Comparison of ENCODE assay signal across 20 cellular contexts in the genomic region with DNA sequence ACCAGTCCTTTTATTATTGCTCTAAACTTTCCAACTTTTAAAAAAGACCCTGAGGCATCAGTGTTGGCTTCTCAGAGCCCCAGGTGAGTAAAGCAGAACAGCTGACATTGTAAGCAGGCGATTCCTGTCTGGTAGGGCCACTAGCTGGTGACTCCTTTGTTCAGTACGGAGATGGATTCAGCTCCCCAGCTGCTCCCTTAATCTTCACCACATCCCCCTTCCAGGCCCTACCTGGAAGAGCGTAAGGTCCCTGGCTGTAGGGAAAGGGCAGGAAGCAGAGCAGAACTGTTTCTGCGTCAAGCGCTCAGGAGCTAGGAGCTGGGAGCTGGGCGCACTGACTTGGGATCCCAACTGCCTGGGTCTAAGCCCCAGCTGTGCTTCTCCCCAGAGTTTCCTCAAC.
DNase-seq lines count a peak whose midpoint lies in the region; ATAC-seq, FAIRE-seq and TF ChIP-seq lines count a peak whose summit lies in the region.
"Had no signal": no experiment of that assay in that cellular context is flagged by ENCODE, and none has a peak within 500 bp of the region (broad histone marks: within the 10 kb centered on the region; RNA-seq: fewer than 3 reads in every experiment).

No MANE protein-coding gene starts in this region.

- H3K4ac ChIP-seq in H1 (replicated peaks; ENCODE audit: insufficient read length, low read depth, low read length), result no peak overlapping the region
- H3K4ac ChIP-seq in mesendoderm (ENCODE audit: low read depth, low read length), result peak overlapping the region; percentile 98

- POLR2A ChIA-PET in H1 (lab: Charles Lee; ENCODE audit: partially characterized antibody), result interaction anchor here (1.3 to 1.6 kb wide), 2 partner anchors 8 to 197 kb away, joined by 3 read pairs; no protein-coding TSS in a partner anchor

- CTCF ChIA-PET in H1 (lab: Charles Lee; ENCODE audit: partially characterized antibody), result interaction anchor here (0.8 to 1.4 kb wide), 5 partner anchors 31 to 265 kb away, joined by 3 to 4 read pairs (median 3); no protein-coding TSS in a partner anchor

- H3K79me1 ChIP-seq in H1 (ENCODE audit: low read depth, low read length), result no peaks in the 10 kb centered on the region
- H3K79me1 ChIP-seq in mesendoderm (ENCODE audit: low read length), result no peaks in the 10 kb centered on the region

- H3K79me2 ChIP-seq in H1 (ENCODE audit: control insufficient read depth in 1 of 2, insufficient read depth in 2 of 2, low read length in 2 of 2) (no peaks in the 10 kb centered on the region), mesendoderm (ENCODE audit: control insufficient read depth, insufficient read depth, low read length) (no peaks in the 10 kb centered on the region), GM23248 (ENCODE audit: insufficient read depth) (no peaks in the 10 kb centered on the region)

- TF ChIP-seq POLR2A in H1 (IDR thresholded peaks at IDR 0.05; ENCODE audit: control extremely low read depth in 1 of 2, low read depth in 2 of 2, low read length in 2 of 2), result no peak

- in situ Hi-C loops in GM23248 (cut with MboI), result no loop called here

- H4K5ac ChIP-seq in H1 (ENCODE audit: insufficient read length, low read depth, low read length) (no peak overlapping the region), mesendoderm (ENCODE audit: low read length) (peak overlapping the region; percentile 78)

- peak; percentile 28 for FAIRE-seq in H1 (lab: Jason Lieb, UNC)
- FAIRE-seq: A549, GM12891, GM19239 had no signal

- no peak overlapping the region for H2BK20ac ChIP-seq in H1 (ENCODE audit: low read length)

- H2AFZ ChIP-seq in H1 (ENCODE audit: low read length) (peak overlapping the region; percentile 78), GM23248 (no peak overlapping the region)

- H2AK5ac ChIP-seq in H1 (ENCODE audit: low read depth, low read length) (no peak overlapping the region), mesendoderm (ENCODE audit: low read length) (peak overlapping the region; percentile 40)

- WGBS in H1 (ENCODE audit: extremely low coverage in 1 of 2, insufficient coverage in 1 of 2, insufficient read length in 1 of 2, insufficient replicate concordance in 2 of 2, low coverage in 1 of 2, low lambda C conversion rate in 2 of 2, missing lambda C conversion rate in 1 of 2), 2 experiments, result 43% methylated on average over 6 of the region's 6 CpGs; no CpG with 5 or more reads in 1 of the 2 experiments
- WGBS in mesendoderm (ENCODE audit: extremely low coverage, insufficient coverage, low lambda C conversion rate), result no CpG with 5 or more reads among the region's 6 CpGs
- 81 to 83% methylated on average over 6 of the region's 6 CpGs for WGBS in GM23248 (ENCODE audit: low coverage in 1 of 2, low lambda C conversion rate in 2 of 2, missing lambda C conversion rate in 2 of 2), 2 experiments

- no peak for TF ChIP-seq EP300 in H1 (IDR thresholded peaks at IDR 0.05; ENCODE audit: borderline replicate concordance in 1 of 2, low read depth in 2 of 2, low read length in 2 of 2)

- no peak overlapping the region; the same call in 1 of the 2 replicates for H2BK12ac ChIP-seq in H1 (ENCODE audit: low read depth, low read length)

- no peak overlapping the region for H2BK15ac ChIP-seq in H1 (ENCODE audit: low read length)
- H2BK15ac ChIP-seq in mesendoderm (replicated peaks; ENCODE audit: low read depth), result no peak overlapping the region

- H3K4me3 ChIP-seq in BLaER1 treated with 17β-estradiol and CSF1 and Interleukin-3, amounts not matched to agents 10 nM and 100 nM, result no peak overlapping the region
- H3K4me3 ChIP-seq in HUES48 (ENCODE audit: low read depth, low read length) (no peak overlapping the region), H1 (ENCODE audit: extremely low read depth in 1 of 4, insufficient read depth in 2 of 4, low read depth in 3 of 4, low read length in 4 of 4) (no peak overlapping the region), mesendoderm (ENCODE audit: low read length) (no peak overlapping the region), GM23248 (no peak overlapping the region)
- H3K4me3 ChIP-seq: A549 had no signal

- H3K27me3 ChIP-seq in BLaER1 treated with 17β-estradiol and CSF1 and Interleukin-3, amounts not matched to agents 10 nM and 100 nM, result no peaks in the 10 kb centered on the region
- H3K27me3 ChIP-seq in HUES48 (ENCODE audit: control insufficient read depth, insufficient read depth, low read length) (no peaks in the 10 kb centered on the region), H1 (replicated peaks in 1 of 4; ENCODE audit: control insufficient read depth in 3 of 4, extremely low read depth in 1 of 4, insufficient read depth in 3 of 4, low read length in 3 of 4) (no peaks in the 10 kb centered on the region), mesendoderm (ENCODE audit: insufficient read depth, low read length, poor library complexity) (no peaks in the 10 kb centered on the region), GM23248 (replicated peaks; ENCODE audit: insufficient read depth) (peaks cover 17% of the 10 kb centered on the region; the same call in 1 of the 2 replicates)

- H2BK5ac ChIP-seq in H1 (ENCODE audit: low read depth, low read length), result peak overlapping the region; percentile 79; the same call in 1 of the 2 replicates
- peak overlapping the region; percentile 97 for H2BK5ac ChIP-seq in mesendoderm (ENCODE audit: low read length)

- peaks cover 5 to 18% (median 16%) of the 10 kb centered on the region in 10 experiments; a peak in 18 of 20 replicates for H3K4me1 ChIP-seq in BLaER1 treated with 17β-estradiol and CSF1 and Interleukin-3, amounts not matched to agents 10 nM and 100 nM
- H3K4me1 ChIP-seq in HUES48 (ENCODE audit: control insufficient read depth, insufficient read depth, low read length) (peaks cover 53% of the 10 kb centered on the region), H1 (replicated peaks in 1 of 4; ENCODE audit: control insufficient read depth in 3 of 4, insufficient read depth in 4 of 4, low read length in 3 of 4) (peaks cover 6 to 9% (median 7%) of the 10 kb centered on the region in 4 experiments; a peak in 6 of 7 replicates), mesendoderm (ENCODE audit: control insufficient read depth, low read depth, low read length) (peaks cover 18% of the 10 kb centered on the region), GM23248 (ENCODE audit: insufficient read depth) (no peaks in the 10 kb centered on the region)
- H3K4me1 ChIP-seq: A549 had no signal

- no peaks in the 10 kb centered on the region for H3K36me3 ChIP-seq in BLaER1 treated with 17β-estradiol and CSF1 and Interleukin-3, amounts not matched to agents 10 nM and 100 nM
- no peaks in the 10 kb centered on the region for H3K36me3 ChIP-seq in HUES48 (ENCODE audit: control insufficient read depth, insufficient read depth, low read length)
- no peaks in the 10 kb centered on the region for H3K36me3 ChIP-seq in H1 (ENCODE audit: control insufficient read depth in 2 of 4, insufficient read depth in 4 of 4, low read length in 3 of 4)
- no peaks in the 10 kb centered on the region for H3K36me3 ChIP-seq in mesendoderm (ENCODE audit: control insufficient read depth, insufficient read depth, low read length)
- H3K36me3 ChIP-seq in GM23248 (ENCODE audit: low read depth), result no peaks in the 10 kb centered on the region

- no peaks in the 10 kb centered on the region for H3K9me3 ChIP-seq in BLaER1 treated with 17β-estradiol and CSF1 and Interleukin-3, amounts not matched to agents 10 nM and 100 nM (replicated peaks in 1 of 11)
- H3K9me3 ChIP-seq in HUES48 (ENCODE audit: control insufficient read depth, insufficient read depth, low read length) (no peaks in the 10 kb centered on the region), H1 (ENCODE audit: insufficient read depth in 2 of 2, low read depth in 1 of 2, low read length in 1 of 2) (no peaks in the 10 kb centered on the region), GM23248 (ENCODE audit: low read depth) (no peaks in the 10 kb centered on the region)
- H3K9me3 ChIP-seq: A549 had no signal

- H3K23ac ChIP-seq in H1 (ENCODE audit: insufficient read length) (no peak overlapping the region), mesendoderm (ENCODE audit: low read length) (peak overlapping the region; percentile 53)

- H3K14ac ChIP-seq in H1 (ENCODE audit: insufficient read length), result no peak overlapping the region

- H4K20me1 ChIP-seq in BLaER1 treated with 17β-estradiol and CSF1 and Interleukin-3, amounts not matched to agents 10 nM and 100 nM, result no peaks in the 10 kb centered on the region
- H4K20me1 ChIP-seq in H1 (replicated peaks in 1 of 2; ENCODE audit: control insufficient read depth in 1 of 2, insufficient read depth in 2 of 2, low read length in 2 of 2) (no peaks in the 10 kb centered on the region), GM23248 (ENCODE audit: insufficient read depth) (no peaks in the 10 kb centered on the region)

- no peak; a peak in 2 of 4 replicates for TF ChIP-seq RAD21 in H1 (IDR thresholded peaks at IDR 0.05 in 1 of 2, conservative IDR thresholded peaks at IDR 0.05 in 1 of 2; ENCODE audit: low read depth in 2 of 2, low read length in 2 of 2)

- H3K4me2 ChIP-seq in BLaER1 treated with 17β-estradiol and CSF1 and Interleukin-3, amounts not matched to agents 10 nM and 100 nM, result peak overlapping the region; percentile 13 to 80 (median 60); a peak in 18 of 22 replicates
- H3K4me2 ChIP-seq in H1 (ENCODE audit: insufficient read depth in 1 of 2, low read depth in 2 of 2, low read length in 2 of 2) (peak overlapping the region; percentile 23 to 36; a peak in 2 of 4 replicates), mesendoderm (ENCODE audit: low read length) (no peak overlapping the region), GM23248 (ENCODE audit: unreplicated experiment) (no peak overlapping the region)
- H3K4me2 ChIP-seq: A549 had no signal

- peak overlapping the region; percentile 26 for H4K91ac ChIP-seq in H1 (replicated peaks; ENCODE audit: insufficient read length, low read length)

- peaks cover 3% of the 10 kb centered on the region; the same call in 1 of the 2 replicates for H3K23me2 ChIP-seq in H1 (ENCODE audit: low read depth, low read length)

- H3K56ac ChIP-seq in H1 (replicated peaks; ENCODE audit: insufficient read length, low read depth, low read length) (no peak overlapping the region), mesendoderm (ENCODE audit: low read length) (peak overlapping the region; percentile 91)

- no peak for ATAC-seq in GM21717 (IDR thresholded peaks at IDR 0.05; ENCODE audit: unreplicated experiment)
- ATAC-seq: A549; CD8-positive, alpha-beta T cell had no signal

- H3K9ac ChIP-seq in BLaER1 treated with 17β-estradiol and CSF1 and Interleukin-3, amounts not matched to agents 10 nM and 100 nM, result no peak overlapping the region
- peak overlapping the region; percentile 7; the same call in 1 of the 2 replicates for H3K9ac ChIP-seq in HUES48 (ENCODE audit: low read depth, low read length)
- peak overlapping the region in 1 of 4 experiments; percentile 39; a peak in 3 of 7 replicates for H3K9ac ChIP-seq in H1 (replicated peaks in 1 of 4; ENCODE audit: extremely low read depth in 1 of 4, low read depth in 3 of 4, low read length in 3 of 4)
- H3K9ac ChIP-seq in mesendoderm (ENCODE audit: low read length), result peak overlapping the region; percentile 64
- no peak overlapping the region for H3K9ac ChIP-seq in GM23248

- DNase-seq in H1 (ENCODE audit: low read depth in 1 of 2, low spot score in 2 of 2) (peak in 1 of 2 experiments; percentile 54), mesendoderm (peak; percentile 90), NCI-H2081 (lab: John Stamatoyannopoulos, UW) (no peak), GM23248 (no peak), 8988T (no peak)
- DNase-seq: CD8-positive, alpha-beta T cell; DMS53; EL; HFFc6; NCI-H1694 treated with DMSO at 0.1 percent for 48 hours; NCI-H2171; NCI-H526 treated with DMSO at 0.1 percent for 48 hours; Right ventricle myocardium superior; SW 1271 had no signal

- H2BK120ac ChIP-seq in H1 (replicated peaks; ENCODE audit: low read depth, low read length) (no peak overlapping the region), mesendoderm (ENCODE audit: low read depth, low read length) (peak overlapping the region; percentile 99)

- no peak for TF ChIP-seq CTCF in H1 (IDR thresholded peaks at IDR 0.05; ENCODE audit: control extremely low read depth in 1 of 3, insufficient read depth in 1 of 3, low read depth in 1 of 3, low read length in 3 of 3)

- H3K18ac ChIP-seq in H1 (ENCODE audit: extremely low read depth, low read length), result 0 out of 2 replicates have a peak overlapping the region, but pooled peaks have one; percentile 63
- peak overlapping the region; percentile 82 for H3K18ac ChIP-seq in mesendoderm (ENCODE audit: low read length)

- no peaks in the 10 kb centered on the region for H3K9me2 ChIP-seq in GM23248 (ENCODE audit: insufficient read depth)

- 0 out of 22 replicates have a peak overlapping the region, but pooled peaks of 1 of the 11 experiments have one; percentile 27 for H3K27ac ChIP-seq in BLaER1 treated with 17β-estradiol and CSF1 and Interleukin-3, amounts not matched to agents 10 nM and 100 nM
- H3K27ac ChIP-seq in HUES48 (ENCODE audit: low read depth, low read length), result peak overlapping the region; percentile 61
- H3K27ac ChIP-seq in H1 (ENCODE audit: low read depth, low read length), result 0 out of 2 replicates have a peak overlapping the region, but pooled peaks have one; percentile 19
- peak overlapping the region; percentile 81 for H3K27ac ChIP-seq in mesendoderm (ENCODE audit: low read depth, low read length)
- H3K27ac ChIP-seq in GM23248, result no peak overlapping the region
- H3K27ac ChIP-seq: A549 had no signal

- H3F3A ChIP-seq in GM23248 (ENCODE audit: insufficient read depth), result no peaks in the 10 kb centered on the region

- no peak overlapping the region for H4K8ac ChIP-seq in H1 (ENCODE audit: extremely low read depth, insufficient read depth, low read length)
- H4K8ac ChIP-seq in mesendoderm (ENCODE audit: low read depth, low read length), result peak overlapping the region; percentile 90

Comparison
In these comparisons a context has a peak if more than half of its experiments do, and no peak if none do; other contexts are left out.
1. H3K4me2 ChIP-seq: peak in BLaER1 treated with 17β-estradiol and CSF1 and Interleukin-3, amounts not matched to agents 10 nM and 100 nM (11 of 11) and H1 (2 of 2); none in mesendoderm (single experiment) and GM23248 (single experiment).
2. H3K9ac ChIP-seq: peak in HUES48 (single experiment) and mesendoderm (single experiment); none in BLaER1 treated with 17β-estradiol and CSF1 and Interleukin-3, amounts not matched to agents 10 nM and 100 nM (0 of 11) and GM23248 (single experiment).